25 cellular contexts compared by ENCODE assay signal in genomic region chr4:5014007-5014682, GRCh38. TPM values are rescaled to one million over a fixed set of nuclear protein-coding genes. Genes with fewer than 3 reads are reported as not detected.
"Had no signal": no experiment of that assay in that cellular context is flagged by ENCODE, and none has a peak within 500 bp of the region (broad histone marks: within the 10 kb centered on the region; RNA-seq: fewer than 3 reads in every experiment).

No MANE protein-coding gene starts in this region.

- ATAC-seq: activated CD4-positive, alpha-beta T cell treated with anti-CD3 and anti-CD28 coated beads for 36 hours; effector memory CD8-positive, alpha-beta T cell; gastroesophageal sphincter; left cardiac atrium; left ventricle myocardium superior; sciatic nerve; stimulated activated effector memory CD8-positive, alpha-beta T cell treated with anti-CD3 and anti-CD28 coated beads, Interleukin-12 subunit alpha, Interleukin-12 subunit beta, amount 100 ng/mL, for 72 hours; stimulated activated naive CD8-positive, alpha-beta T cell treated with anti-CD3 and anti-CD28 coated beads, Interleukin-15, amount 100 ng/mL, for 72 hours had no signal

- H3K36me3 ChIP-seq: gastroesophageal sphincter, neutrophil, thyroid gland, upper lobe of left lung had no signal

- H3K27me3 ChIP-seq: thyroid gland, upper lobe of left lung had no signal

- H3K27ac ChIP-seq: gastroesophageal sphincter, hepatocyte, neutrophil, skin epidermis, thyroid gland, upper lobe of left lung had no signal

- H2AFZ ChIP-seq: hepatocyte had no signal

- DNase-seq: activated CD4-positive, alpha-beta T cell treated with anti-CD3 and anti-CD28 coated beads for 36 hours; activated CD4-positive, alpha-beta T cell treated with anti-CD3 and anti-CD28 coated beads, Interleukin-2, amount 50 U/mL, for 4 hours; activated CD4-positive, CD25-positive, alpha-beta regulatory T cell; activated gamma-delta T cell; activated naive CD4-positive, alpha-beta T cell treated with anti-CD3 and anti-CD28 coated beads, Interleukin-2, amount 10 ng/mL, durations not matched to agents 7 days and 5 days; activated naive CD8-positive, alpha-beta T cell treated with anti-CD3 and anti-CD28 coated beads, Interleukin-2, amount 10 ng/mL, durations not matched to agents 7 days and 5 days; amniotic stem cell; cortex of kidney; effector memory CD8-positive, alpha-beta T cell; islet precursor cell; left cardiac atrium; left ventricle myocardium superior; naive B cell; nephron progenitor cell; stimulated activated CD4-positive, alpha-beta T cell treated with anti-CD3 and anti-CD28 coated beads, Interleukin-4, amount 100 ng/mL, for 24 hours; stimulated activated naive CD8-positive, alpha-beta T cell treated with anti-CD3 and anti-CD28 coated beads, Interleukin-15, amount 100 ng/mL, for 72 hours; substantia nigra; thyroid gland; upper lobe of left lung had no signal

- H3K9me3 ChIP-seq: gastroesophageal sphincter, neutrophil, thyroid gland, upper lobe of left lung had no signal

- H3K79me2 ChIP-seq: hepatocyte had no signal

- H3K4me2 ChIP-seq: hepatocyte had no signal

- H3K4me3 ChIP-seq: gastroesophageal sphincter, hepatocyte, skin epidermis, thyroid gland, upper lobe of left lung had no signal

RNA-seq across cellular contexts. Expression of gene CYTL1, which starts 5.1 kb away (rescaled TPM):
- total RNA-seq: activated CD4-positive, alpha-beta T cell treated with anti-CD3 and anti-CD28 coated beads for 36 hours; activated naive CD8-positive, alpha-beta T cell treated with anti-CD3 and anti-CD28 coated beads, Interleukin-2, amount 10 ng/mL, durations not matched to agents 7 days and 5 days had no signal

RNA-seq across cellular contexts. Expression of gene STK32B, which starts 37.1 kb away (rescaled TPM):
- total RNA-seq: activated CD4-positive, alpha-beta T cell treated with anti-CD3 and anti-CD28 coated beads for 36 hours; activated naive CD8-positive, alpha-beta T cell treated with anti-CD3 and anti-CD28 coated beads, Interleukin-2, amount 10 ng/mL, durations not matched to agents 7 days and 5 days had no signal
